ENCODE assay signal across 15 cellular contexts in the genomic region with DNA sequence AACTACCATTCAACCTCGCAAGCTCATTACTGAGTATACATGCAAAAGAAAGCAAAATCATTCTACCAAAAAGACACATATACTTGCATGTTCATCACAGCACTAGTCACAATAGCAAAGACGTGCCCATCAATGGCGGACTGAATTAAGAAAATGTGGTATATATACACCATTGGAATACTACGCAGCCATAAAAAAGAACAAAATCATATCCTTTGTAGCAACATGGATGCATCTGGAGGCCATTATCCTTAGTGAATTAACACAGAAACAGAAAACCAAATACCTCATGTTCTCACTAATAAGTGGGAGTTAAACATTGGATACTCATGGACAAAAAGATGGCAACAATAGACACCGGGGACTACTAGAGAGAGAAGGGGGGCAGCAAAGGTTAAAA. TPM values are rescaled to one million over a fixed set of nuclear protein-coding genes. Genes with fewer than 3 reads are reported as not detected.
DNase-seq lines count a peak whose midpoint lies in the region; ATAC-seq, FAIRE-seq and TF ChIP-seq lines count a peak whose summit lies in the region.
"Had no signal": no experiment of that assay in that cellular context is flagged by ENCODE, and none has a peak within 500 bp of the region (broad histone marks: within the 10 kb centered on the region; RNA-seq: fewer than 3 reads in every experiment).

No MANE protein-coding gene starts in this region.

- H2BK15ac ChIP-seq in H1 (ENCODE audit: low read length): no peak overlapping the region

- H3K56ac ChIP-seq in H1 (replicated peaks; ENCODE audit: insufficient read length, low read depth, low read length): no peak overlapping the region

- H3K14ac ChIP-seq in H1 (ENCODE audit: insufficient read length): no peak overlapping the region

- no TSS peak for BruUV-seq in Panc1 (replicated peaks; lab: Mats Ljungman, UMichigan)

- no peaks in the 10 kb centered on the region for H3K27me3 ChIP-seq in Panc1 (ENCODE audit: control insufficient read depth, insufficient read depth, low read length)
- H3K27me3 ChIP-seq in H1 (replicated peaks in 1 of 4; ENCODE audit: control insufficient read depth in 3 of 4, extremely low read depth in 1 of 4, insufficient read depth in 3 of 4, low read length in 3 of 4): no peaks in the 10 kb centered on the region
- H3K27me3 ChIP-seq in tibial nerve: no peaks in the 10 kb centered on the region
- H3K27me3 ChIP-seq: BLaER1 had no signal

- no peak overlapping the region for H4K5ac ChIP-seq in H1 (ENCODE audit: insufficient read length, low read depth, low read length)

- WGBS in H1 (ENCODE audit: extremely low coverage in 1 of 2, insufficient coverage in 1 of 2, insufficient read length in 1 of 2, insufficient replicate concordance in 2 of 2, low coverage in 1 of 2, low lambda C conversion rate in 2 of 2, missing lambda C conversion rate in 1 of 2), 2 experiments: 76% methylated on average over 5 of the region's 5 CpGs; no CpG with 5 or more reads in 1 of the 2 experiments
- WGBS in tibial nerve, 2 donors: 78 to 82% methylated on average over 4 to 5 of the region's 5 CpGs

- H2BK5ac ChIP-seq in H1 (ENCODE audit: low read depth, low read length): no peak overlapping the region

- H2BK20ac ChIP-seq in H1 (ENCODE audit: low read length): no peak overlapping the region

- H4K20me1 ChIP-seq in H1 (replicated peaks in 1 of 2; ENCODE audit: control insufficient read depth in 1 of 2, insufficient read depth in 2 of 2, low read length in 2 of 2): no peaks in the 10 kb centered on the region

- ATAC-seq in Panc1 (no peak), GM21737 (IDR thresholded peaks at IDR 0.05; ENCODE audit: unreplicated experiment) (no peak)

- FAIRE-seq in GM12892 (lab: Jason Lieb, UNC) (peak; percentile 66), H1 (lab: Jason Lieb, UNC) (no peak)

- no peak overlapping the region for H3K9ac ChIP-seq in H1 (replicated peaks in 1 of 4; ENCODE audit: extremely low read depth in 1 of 4, low read depth in 3 of 4, low read length in 3 of 4)
- H3K9ac ChIP-seq: BLaER1 had no signal

- no peaks in the 10 kb centered on the region for H3K36me3 ChIP-seq in Panc1 (ENCODE audit: control insufficient read depth, insufficient read depth, low read length)
- no peaks in the 10 kb centered on the region for H3K36me3 ChIP-seq in H1 (ENCODE audit: control insufficient read depth in 2 of 4, insufficient read depth in 4 of 4, low read length in 3 of 4)
- H3K36me3 ChIP-seq in tibial nerve: no peaks in the 10 kb centered on the region
- H3K36me3 ChIP-seq: BLaER1, HAP-1 had no signal

- TF ChIP-seq POLR2A in GM12892 (IDR thresholded peaks at IDR 0.05; ENCODE audit: low read depth, low read length) (no peak), H1 (IDR thresholded peaks at IDR 0.05; ENCODE audit: control extremely low read depth in 1 of 2, low read depth in 2 of 2, low read length in 2 of 2) (no peak), tibial nerve (IDR thresholded peaks at IDR 0.05) (no peak)

- TF ChIP-seq EP300 in H1 (IDR thresholded peaks at IDR 0.05; ENCODE audit: borderline replicate concordance in 1 of 2, low read depth in 2 of 2, low read length in 2 of 2): no peak
- TF ChIP-seq EP300 in tibial nerve (IDR thresholded peaks at IDR 0.05): no peak

- POLR2A ChIA-PET in Panc1 (lab: Charles Lee): no interaction called here
- POLR2A ChIA-PET in H1 (lab: Charles Lee; ENCODE audit: partially characterized antibody): no interaction called here

- H3K79me2 ChIP-seq in H1 (ENCODE audit: control insufficient read depth in 1 of 2, insufficient read depth in 2 of 2, low read length in 2 of 2): peaks cover 0 to 80% of the 10 kb centered on the region in 2 experiments; a peak in 3 of 4 replicates

- no peak overlapping the region for H4K91ac ChIP-seq in H1 (replicated peaks; ENCODE audit: insufficient read length, low read length)

- H3K4ac ChIP-seq in H1 (replicated peaks; ENCODE audit: insufficient read length, low read depth, low read length): no peak overlapping the region

- H3K18ac ChIP-seq in H1 (ENCODE audit: extremely low read depth, low read length): no peak overlapping the region

- no peak for TF ChIP-seq RAD21 in H1 (IDR thresholded peaks at IDR 0.05 in 1 of 2, conservative IDR thresholded peaks at IDR 0.05 in 1 of 2; ENCODE audit: low read depth in 2 of 2, low read length in 2 of 2)

- peaks cover 2% of the 10 kb centered on the region; the same call in 1 of the 2 replicates for H3K9me3 ChIP-seq in Panc1 (ENCODE audit: control insufficient read depth, insufficient read depth, low read depth, low read length)
- H3K9me3 ChIP-seq in H1 (ENCODE audit: insufficient read depth in 2 of 2, low read depth in 1 of 2, low read length in 1 of 2): no peaks in the 10 kb centered on the region
- H3K9me3 ChIP-seq in tibial nerve: no peaks in the 10 kb centered on the region
- H3K9me3 ChIP-seq: HAP-1 had no signal

- peaks cover 3% of the 10 kb centered on the region; the same call in 1 of the 2 replicates for H3K23me2 ChIP-seq in H1 (ENCODE audit: low read depth, low read length)

- intact Hi-C loops in Panc1 (cut with micrococcal nuclease; ENCODE audit: unreplicated experiment): no loop called here

- DNase-seq in GM12892 (ENCODE audit: insufficient read length): no peak
- no peak for DNase-seq in Panc1 (ENCODE audit: low read depth, low spot score)
- DNase-seq in H1 (ENCODE audit: low read depth in 1 of 2, low spot score in 2 of 2): no peak
- no peak for DNase-seq in tibial nerve (ENCODE audit: low spot score in 2 of 2)
- no peak for DNase-seq in stimulated activated CD4-positive, alpha-beta T cell treated with anti-CD3 and anti-CD28 coated beads, Interleukin-4, amount 100 ng/mL, for 1 hour
- no peak for DNase-seq in activated CD8-positive, alpha-beta memory T cell treated with anti-CD3 and anti-CD28 coated beads, Interleukin-2, amount 50 U/mL, for 48 hours
- DNase-seq: 8988T; CD4-positive, alpha-beta memory T cell; DMS153; DMS79; GDM1 had no signal

- H3K4me3 ChIP-seq in Panc1 (ENCODE audit: low read depth in 2 of 2, low read length in 2 of 2): no peak overlapping the region
- H3K4me3 ChIP-seq in H1 (ENCODE audit: extremely low read depth in 1 of 4, insufficient read depth in 2 of 4, low read depth in 3 of 4, low read length in 4 of 4): no peak overlapping the region
- H3K4me3 ChIP-seq in tibial nerve: no peak overlapping the region
- H3K4me3 ChIP-seq: BLaER1, HAP-1 had no signal

- in situ Hi-C loops in Panc1 (cut with HindIII; ENCODE audit: low pct_unique_long_range_greater_than_20kb, low sequenced_read_pairs): no loop called here

- H2AK5ac ChIP-seq in H1 (ENCODE audit: low read depth, low read length): no peak overlapping the region

- no peak overlapping the region for H2BK12ac ChIP-seq in H1 (ENCODE audit: low read depth, low read length)

- H3K79me1 ChIP-seq in H1 (ENCODE audit: low read depth, low read length): 0 out of 2 replicates have a peak, but pooled peaks cover 2% of the 10 kb centered on the region

- H2BK120ac ChIP-seq in H1 (replicated peaks; ENCODE audit: low read depth, low read length): no peak overlapping the region

- H3K4me1 ChIP-seq in Panc1 (ENCODE audit: control insufficient read depth, insufficient read depth, low read length) (peaks cover 13% of the 10 kb centered on the region), H1 (replicated peaks in 1 of 4; ENCODE audit: control insufficient read depth in 3 of 4, insufficient read depth in 4 of 4, low read length in 3 of 4) (peaks cover 0 to 15% (median 5%) of the 10 kb centered on the region in 4 experiments; a peak in 4 of 7 replicates), tibial nerve (peaks cover 0 to 19% (median 3%) of the 10 kb centered on the region in 4 donors)

- no peak overlapping the region for H2AFZ ChIP-seq in H1 (ENCODE audit: low read length)

- CTCF ChIA-PET in Panc1 (lab: Charles Lee) (no interaction called here), H1 (lab: Charles Lee; ENCODE audit: partially characterized antibody) (no interaction called here)

- H3K23ac ChIP-seq in H1 (ENCODE audit: insufficient read length): no peak overlapping the region

- H3K27ac ChIP-seq in Panc1 (ENCODE audit: low read length): peak overlapping the region; percentile 99; the same call in 1 of the 2 replicates
- no peak overlapping the region for H3K27ac ChIP-seq in H1 (ENCODE audit: low read depth, low read length)
- peak overlapping the region in 3 of 4 donors; percentile 11 to 97 (median 97) for H3K27ac ChIP-seq in tibial nerve
- H3K27ac ChIP-seq: BLaER1 had no signal

- no peak overlapping the region for H3K4me2 ChIP-seq in H1 (ENCODE audit: insufficient read depth in 1 of 2, low read depth in 2 of 2, low read length in 2 of 2)
- H3K4me2 ChIP-seq: BLaER1 had no signal

- no peak overlapping the region for H4K8ac ChIP-seq in H1 (ENCODE audit: extremely low read depth, insufficient read depth, low read length)

- TF ChIP-seq CTCF in Panc1 (IDR thresholded peaks at IDR 0.05) (no peak), H1 (IDR thresholded peaks at IDR 0.05; ENCODE audit: control extremely low read depth in 1 of 3, insufficient read depth in 1 of 3, low read depth in 1 of 3, low read length in 3 of 3) (no peak), tibial nerve (IDR thresholded peaks at IDR 0.05) (no peak)

RNA-seq across cellular contexts. Expression of gene TRDMT1, which starts 6.4 kb away (rescaled TPM):
- 4.4 TPM for polyA plus RNA-seq in GM12892 (2012; ENCODE audit: missing spikeins)
- 7.6 TPM for total RNA-seq in Panc1 (2021; ENCODE audit: unreplicated experiment)
- 2.4 TPM for polyA plus RNA-seq in Panc1 (2012; ENCODE audit: insufficient read length)
- total RNA-seq in H1 (2021; fragmentation: NEBNext Ultra II Directional; extraction: Animal tissue kit (Norgen Biotek cat#: 25700)): 20.2 and 21.4 TPM in 2 replicates
- polyA plus RNA-seq in H1 (2011; rRNA removed): 6.3 and 7.4 TPM in 2 replicates
- 10.0 TPM for polyA plus RNA-seq in H1 (2011; cell fraction: cytosol; rRNA removed)
- polyA plus RNA-seq in H1 (2011; cell fraction: nucleus; rRNA removed): 9.9 TPM
- 8.6 to 12.7 TPM (median 9.8 TPM) in 4 replicates for polyA plus RNA-seq in H1 (2012, experiment 1 of 2)
- 0.88 TPM for polyA plus RNA-seq in H1 (2012, experiment 2 of 2)
- polyA plus RNA-seq in H1 (2013, experiment 1 of 2): 9.0 TPM
- 10.2 TPM for polyA plus RNA-seq in H1 (2013, experiment 2 of 2)
- 22.7 and 27.0 TPM in 2 replicates for polyA minus RNA-seq in H1 (2011; rRNA and poly(A)+ RNA removed)
- 16.4 TPM for polyA minus RNA-seq in H1 (2011; cell fraction: cytosol; rRNA and poly(A)+ RNA removed)
- 57.7 TPM for polyA minus RNA-seq in H1 (2011; cell fraction: nucleus; rRNA and poly(A)+ RNA removed)
- 10 to 100 TPM; 12.9 to 17.5 (median 16.0) TPM for total RNA-seq in tibial nerve

RNA-seq across cellular contexts. Expression of gene VIM, which starts 33.0 kb away (rescaled TPM):
- 162 TPM for polyA plus RNA-seq in GM12892 (2012; ENCODE audit: missing spikeins)
- total RNA-seq in Panc1 (2021; ENCODE audit: unreplicated experiment): 3,436 TPM
- polyA plus RNA-seq in Panc1 (2012; ENCODE audit: insufficient read length): 3,712 TPM
- total RNA-seq in H1 (2021; fragmentation: NEBNext Ultra II Directional; extraction: Animal tissue kit (Norgen Biotek cat#: 25700)): 372 and 377 TPM in 2 replicates
- 347 and 482 TPM in 2 replicates for polyA plus RNA-seq in H1 (2011; rRNA removed)
- polyA plus RNA-seq in H1 (2011; cell fraction: cytosol; rRNA removed): 194 TPM
- polyA plus RNA-seq in H1 (2011; cell fraction: nucleus; rRNA removed): 278 TPM
- polyA plus RNA-seq in H1 (2012, experiment 1 of 2): 338 to 470 TPM (median 346 TPM) in 4 replicates
- polyA plus RNA-seq in H1 (2012, experiment 2 of 2): 463 TPM
- polyA plus RNA-seq in H1 (2013, experiment 1 of 2): 166 TPM
- polyA plus RNA-seq in H1 (2013, experiment 2 of 2): 164 TPM
- polyA minus RNA-seq in H1 (2011; rRNA and poly(A)+ RNA removed): 278 and 312 TPM in 2 replicates
- 216 TPM for polyA minus RNA-seq in H1 (2011; cell fraction: cytosol; rRNA and poly(A)+ RNA removed)
- 153 TPM for polyA minus RNA-seq in H1 (2011; cell fraction: nucleus; rRNA and poly(A)+ RNA removed)
- total RNA-seq in tibial nerve: 1,000 to 10,000 TPM; 6,350 to 8,587 (median 8,002) TPM
- total RNA-seq: HT-29 had no signal
